ENCODE assay signal across 8 cellular contexts in the genomic region with DNA sequence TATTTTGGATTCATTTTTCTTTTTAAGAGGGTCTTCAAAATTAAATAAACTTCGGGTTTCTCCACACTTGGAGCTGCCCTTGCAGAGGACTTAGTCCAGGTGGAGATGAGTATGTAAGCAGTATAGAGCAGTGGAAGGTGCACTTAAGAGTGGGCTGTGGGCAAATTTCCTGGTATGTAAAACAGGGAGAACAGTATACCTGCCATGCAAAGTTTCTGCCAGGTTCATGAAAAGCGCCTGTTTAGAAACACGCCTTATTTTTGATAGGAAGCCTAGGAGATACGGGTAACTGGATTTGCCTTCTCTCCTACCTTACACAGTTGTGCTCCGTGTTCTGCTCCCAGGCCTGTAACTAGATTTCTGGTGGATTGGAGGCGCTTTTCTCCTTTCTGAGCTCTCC. TPM values are rescaled to one million over a fixed set of nuclear protein-coding genes. Genes with fewer than 3 reads are reported as not detected.
DNase-seq lines count a peak whose midpoint lies in the region; ATAC-seq and TF ChIP-seq lines count a peak whose summit lies in the region.

No MANE protein-coding gene starts in this region.

- H3K27me3 ChIP-seq in A673 (replicated peaks; ENCODE audit: insufficient read depth, low read depth, low read length, poor library complexity), result no peaks in the 10 kb centered on the region
- H3K27me3 ChIP-seq in HUES48 (ENCODE audit: control insufficient read depth, insufficient read depth, low read length), result no peaks in the 10 kb centered on the region
- no peaks in the 10 kb centered on the region for H3K27me3 ChIP-seq in mononuclear cell (ENCODE audit: insufficient read depth, low read length)

- H3K9ac ChIP-seq in HUES48 (ENCODE audit: low read depth, low read length), result peak overlapping the region; percentile 89

- peak overlapping the region; percentile 88 for H3K27ac ChIP-seq in A673 (ENCODE audit: low read depth, low read length, poor library complexity, severe bottlenecking)
- H3K27ac ChIP-seq in HUES48 (ENCODE audit: low read depth, low read length), result peak overlapping the region; percentile 88

- no peak for DNase-seq in A673 (ENCODE audit: low spot score)
- no peak for DNase-seq in MCF 10A (ENCODE audit: unreplicated experiment)
- DNase-seq in T-helper 9 cell, result no peak
- no peak for DNase-seq in NCI-H2196 (lab: John Stamatoyannopoulos, UW; ENCODE audit: unreplicated experiment)
- no peak for DNase-seq in foreskin melanocyte

- peaks cover 17% of the 10 kb centered on the region for H3K4me1 Mint-ChIP-seq in MCF 10A (ENCODE audit: insufficient read depth, unreplicated experiment)

- POLR2A ChIA-PET in A673 (lab: Charles Lee; ENCODE audit: low non-redundant PET) (interaction anchor here (0.6 to 1.1 kb wide), 2 partner anchors 36 to 56 kb away, joined by 3 to 7 read pairs; partner anchors contain the start of gene ST3GAL3), MCF 10A (lab: Yijun Ruan, JAX) (interaction anchor here (0.5 to 4.5 kb wide), 33 partner anchors 9 to 479 kb away, joined by 3 to 50 read pairs (median 6); partner anchors contain the start of genes ATP6V0B, CDC20, CFAP57 and EBNA1BP2)

- H3K4me3 Mint-ChIP-seq in MCF 10A (ENCODE audit: unreplicated experiment), result peak overlapping the region; percentile 97

- intact Hi-C loops in A673 (cut with micrococcal nuclease; ENCODE audit: unreplicated experiment) (loop anchor here (2.0 kb wide), 1 partner anchor 122 kb away; no protein-coding TSS in a partner anchor), MCF 10A (cut with micrococcal nuclease) (loop anchor here (2.0 to 10.0 kb wide), 4 partner anchors 56 to 424 kb away; partner anchors contain the start of gene ST3GAL3)

- H3K4me3 ChIP-seq in A673 (ENCODE audit: low read depth, low read length, poor library complexity, severe bottlenecking) (peak overlapping the region; percentile 82), HUES48 (ENCODE audit: low read depth, low read length) (peak overlapping the region; percentile 79), mononuclear cell (ENCODE audit: low read length) (peak overlapping the region; percentile 74)

- no peaks in the 10 kb centered on the region for H3K27me3 Mint-ChIP-seq in MCF 10A (ENCODE audit: insufficient read depth, unreplicated experiment)

- peaks cover 37% of the 10 kb centered on the region for H3K36me3 ChIP-seq in A673 (ENCODE audit: insufficient read depth, low read length, poor library complexity, severe bottlenecking)
- peaks cover 28% of the 10 kb centered on the region for H3K36me3 ChIP-seq in HUES48 (ENCODE audit: control insufficient read depth, insufficient read depth, low read length)

- H3K36me3 Mint-ChIP-seq in MCF 10A (ENCODE audit: insufficient read depth, unreplicated experiment), result peaks cover 31% of the 10 kb centered on the region

- CTCF ChIA-PET in A673 (lab: Charles Lee) (no interaction called here), MCF 10A (lab: Yijun Ruan, JAX) (interaction anchor here (1.0 to 1.3 kb wide), 4 partner anchors 9 to 124 kb away, joined by 3 to 5 read pairs (median 4); no protein-coding TSS in a partner anchor)

- ATAC-seq in HG03457 (IDR thresholded peaks at IDR 0.05; ENCODE audit: unreplicated experiment), result no peak

- H3K9me3 Mint-ChIP-seq in MCF 10A (ENCODE audit: unreplicated experiment), result no peaks in the 10 kb centered on the region

- H3K4me1 ChIP-seq in A673 (ENCODE audit: insufficient read depth, low read length, poor library complexity, severe bottlenecking) (peaks cover 10% of the 10 kb centered on the region), HUES48 (ENCODE audit: control insufficient read depth, insufficient read depth, low read length) (peaks cover 22% of the 10 kb centered on the region), mononuclear cell (ENCODE audit: insufficient read depth, low read length) (peaks cover 45% of the 10 kb centered on the region)

- TF ChIP-seq CTCF in A673 (conservative IDR thresholded peaks at IDR 0.05; ENCODE audit: low read depth, low read length) (no peak), MCF 10A (IDR thresholded peaks at IDR 0.05; ENCODE audit: unreplicated experiment) (no peak)

- H3K27ac Mint-ChIP-seq in MCF 10A (ENCODE audit: low read depth, unreplicated experiment), result peak overlapping the region; percentile 85

- TSS peak; percentile 31 for BruUV-seq in A673 (replicated peaks; lab: Mats Ljungman, UMichigan)
- TSS peak; percentile 28 for BruUV-seq in MCF 10A (replicated peaks; lab: Mats Ljungman, UMichigan)

- H3K9me3 ChIP-seq in A673 (ENCODE audit: low read depth, low read length, poor library complexity, severe bottlenecking), result no peaks in the 10 kb centered on the region
- H3K9me3 ChIP-seq in HUES48 (ENCODE audit: control insufficient read depth, insufficient read depth, low read length), result no peaks in the 10 kb centered on the region
- H3K9me3 ChIP-seq in mononuclear cell (ENCODE audit: low read depth, low read length), result no peaks in the 10 kb centered on the region

RNA-seq across cellular contexts. Expression of gene KDM4A, which starts 1.2 kb away (rescaled TPM):
- 64.5 and 68.7 TPM in 2 replicates for total RNA-seq in A673 (2021)
- 42.5 and 48.1 TPM in 2 replicates for total RNA-seq in MCF 10A (2022)
- 27.7 TPM for total RNA-seq in mononuclear cell

RNA-seq across cellular contexts. Expression of gene ST3GAL3, which starts 56.1 kb away (rescaled TPM):
- total RNA-seq in A673 (2021), result 26.8 and 30.7 TPM in 2 replicates
- total RNA-seq in MCF 10A (2022), result 22.4 and 24.2 TPM in 2 replicates
- total RNA-seq in mononuclear cell, result 10.8 TPM
